Comparison of ENCODE assay signal across 8 cellular contexts in the genomic region with DNA sequence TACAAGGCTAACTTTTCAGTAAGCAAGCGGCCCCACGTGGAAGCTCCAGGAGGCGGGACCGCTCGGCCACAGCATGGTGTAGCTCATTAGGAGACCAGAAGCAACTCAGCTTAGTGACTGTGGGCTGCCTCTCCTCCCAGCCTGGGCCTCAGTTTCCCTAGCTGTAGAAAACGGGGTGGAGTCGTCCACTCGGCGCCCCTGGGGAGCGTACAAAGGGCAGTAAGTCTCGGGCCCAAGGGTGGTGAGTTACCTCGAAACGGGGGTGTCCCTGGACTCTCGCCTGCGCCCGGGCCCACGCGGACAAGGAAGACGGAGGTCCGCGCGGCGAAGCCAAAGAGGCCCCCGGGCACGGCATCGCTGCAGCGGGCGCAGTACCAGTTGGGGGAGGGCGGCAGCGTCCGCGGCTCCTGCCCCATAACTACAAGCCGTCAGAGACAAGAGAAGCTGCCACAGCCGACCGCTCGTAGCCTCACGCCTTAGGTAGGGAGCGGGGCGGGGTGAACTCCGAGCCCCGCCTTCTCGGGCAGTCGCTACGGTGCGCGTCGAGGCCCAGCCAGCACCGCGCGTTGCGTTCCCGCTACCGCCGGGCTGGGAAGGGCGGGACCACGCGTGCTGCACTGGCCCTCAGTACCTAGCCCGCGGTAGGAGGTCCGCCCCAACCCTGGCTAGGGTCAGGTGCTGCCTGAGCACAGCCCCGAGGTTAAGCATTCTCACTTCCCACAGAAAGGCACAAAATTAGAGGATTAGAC. TPM values are rescaled to one million over a fixed set of nuclear protein-coding genes. Genes with fewer than 3 reads are reported as not detected.
DNase-seq lines count a peak whose midpoint lies in the region; ATAC-seq, FAIRE-seq and TF ChIP-seq lines count a peak whose summit lies in the region.

A gene with protein sequence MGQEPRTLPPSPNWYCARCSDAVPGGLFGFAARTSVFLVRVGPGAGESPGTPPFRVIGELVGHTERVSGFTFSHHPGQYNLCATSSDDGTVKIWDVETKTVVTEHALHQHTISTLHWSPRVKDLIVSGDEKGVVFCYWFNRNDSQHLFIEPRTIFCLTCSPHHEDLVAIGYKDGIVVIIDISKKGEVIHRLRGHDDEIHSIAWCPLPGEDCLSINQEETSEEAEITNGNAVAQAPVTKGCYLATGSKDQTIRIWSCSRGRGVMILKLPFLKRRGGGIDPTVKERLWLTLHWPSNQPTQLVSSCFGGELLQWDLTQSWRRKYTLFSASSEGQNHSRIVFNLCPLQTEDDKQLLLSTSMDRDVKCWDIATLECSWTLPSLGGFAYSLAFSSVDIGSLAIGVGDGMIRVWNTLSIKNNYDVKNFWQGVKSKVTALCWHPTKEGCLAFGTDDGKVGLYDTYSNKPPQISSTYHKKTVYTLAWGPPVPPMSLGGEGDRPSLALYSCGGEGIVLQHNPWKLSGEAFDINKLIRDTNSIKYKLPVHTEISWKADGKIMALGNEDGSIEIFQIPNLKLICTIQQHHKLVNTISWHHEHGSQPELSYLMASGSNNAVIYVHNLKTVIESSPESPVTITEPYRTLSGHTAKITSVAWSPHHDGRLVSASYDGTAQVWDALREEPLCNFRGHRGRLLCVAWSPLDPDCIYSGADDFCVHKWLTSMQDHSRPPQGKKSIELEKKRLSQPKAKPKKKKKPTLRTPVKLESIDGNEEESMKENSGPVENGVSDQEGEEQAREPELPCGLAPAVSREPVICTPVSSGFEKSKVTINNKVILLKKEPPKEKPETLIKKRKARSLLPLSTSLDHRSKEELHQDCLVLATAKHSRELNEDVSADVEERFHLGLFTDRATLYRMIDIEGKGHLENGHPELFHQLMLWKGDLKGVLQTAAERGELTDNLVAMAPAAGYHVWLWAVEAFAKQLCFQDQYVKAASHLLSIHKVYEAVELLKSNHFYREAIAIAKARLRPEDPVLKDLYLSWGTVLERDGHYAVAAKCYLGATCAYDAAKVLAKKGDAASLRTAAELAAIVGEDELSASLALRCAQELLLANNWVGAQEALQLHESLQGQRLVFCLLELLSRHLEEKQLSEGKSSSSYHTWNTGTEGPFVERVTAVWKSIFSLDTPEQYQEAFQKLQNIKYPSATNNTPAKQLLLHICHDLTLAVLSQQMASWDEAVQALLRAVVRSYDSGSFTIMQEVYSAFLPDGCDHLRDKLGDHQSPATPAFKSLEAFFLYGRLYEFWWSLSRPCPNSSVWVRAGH (N-terminal part only) (minus strand): TSS at position 494 of the 749 bp plus-strand sequence. CDS start 78 bp downstream, at position 416.

- ATAC-seq in HG02678 (IDR thresholded peaks at IDR 0.05; ENCODE audit: unreplicated experiment), result peak; percentile 85
- peak; percentile 95 for ATAC-seq in left ventricle myocardium superior
- peak; percentile 94 to 96 (median 94) for ATAC-seq in psoas muscle

- no peaks in the 10 kb centered on the region for H3K27me3 ChIP-seq in psoas muscle (ENCODE audit: insufficient read depth in 3 of 3, low read length in 2 of 3)

- peaks cover 30% of the 10 kb centered on the region for H3K4me1 Mint-ChIP-seq in T-helper 1 cell treated with Interleukin-12 subunit alpha and Interleukin-12 subunit beta and Interleukin-4 antibody, amounts not matched to agents 30 μg/mL and 1 μg/mL, for 36 hours (ENCODE audit: low read depth)

- peak; percentile 81; the same call in 1 of the 2 replicates for TF ChIP-seq POLR2A in GM12892 (IDR thresholded peaks at IDR 0.05; ENCODE audit: low read depth, low read length)

- H3K9me3 ChIP-seq in psoas muscle, result no peaks in the 10 kb centered on the region

- H3K36me3 Mint-ChIP-seq in T-helper 1 cell treated with Interleukin-12 subunit alpha and Interleukin-12 subunit beta and Interleukin-4 antibody, amounts not matched to agents 30 μg/mL and 1 μg/mL, for 36 hours (ENCODE audit: low read depth), result peaks cover 18% of the 10 kb centered on the region

- H3K27ac ChIP-seq in psoas muscle (peak within 1 kb of the TSS; percentile 84), urinary bladder (ENCODE audit: low read depth) (no peak within 1 kb of the TSS)

- H3K4me1 ChIP-seq in psoas muscle, result peaks cover 27% of the 10 kb centered on the region
- no peaks in the 10 kb centered on the region for H3K4me1 ChIP-seq in urinary bladder (ENCODE audit: insufficient read depth)

- FAIRE-seq in GM12892 (lab: Jason Lieb, UNC), result peak; percentile 82

- no peaks in the 10 kb centered on the region for H3K9me3 Mint-ChIP-seq in T-helper 1 cell treated with Interleukin-12 subunit alpha and Interleukin-12 subunit beta and Interleukin-4 antibody, amounts not matched to agents 30 μg/mL and 1 μg/mL, for 36 hours

- intact Hi-C loops in left ventricle myocardium superior (cut with micrococcal nuclease), result no loop called here
- intact Hi-C loops in psoas muscle (cut with DNase I), result loop anchor here in 1 of 2 donors (5.0 kb wide), 1 partner anchor 181 kb away; a partner anchor contains a TSS

- 0% methylated on average over 59 to 61 of the region's 61 CpGs for WGBS in psoas muscle, 3 donors
- under 1% methylated on average over 61 of the region's 61 CpGs for WGBS in urinary bladder

- H3K27me3 Mint-ChIP-seq in T-helper 1 cell treated with Interleukin-12 subunit alpha and Interleukin-12 subunit beta and Interleukin-4 antibody, amounts not matched to agents 30 μg/mL and 1 μg/mL, for 36 hours (ENCODE audit: low read depth), result no peaks in the 10 kb centered on the region

- H3K36me3 ChIP-seq in psoas muscle (ENCODE audit: insufficient read depth in 1 of 2, low read depth in 1 of 2) (peaks cover 4 to 23% of the 10 kb centered on the region in 2 donors), urinary bladder (ENCODE audit: insufficient read depth) (no peaks in the 10 kb centered on the region)

- H3K4me3 ChIP-seq in psoas muscle, result peak within 1 kb of the TSS; percentile 94
- peak within 1 kb of the TSS; percentile 71 for H3K4me3 ChIP-seq in urinary bladder (ENCODE audit: low read depth, low read length)

- DNase-seq in GM12892 (ENCODE audit: insufficient read length), result peak; percentile 81
- DNase-seq in NCI-H128 (lab: John Stamatoyannopoulos, UW; ENCODE audit: unreplicated experiment), result peak; percentile 29
- DNase-seq in amygdala (lab: John Stamatoyannopoulos, UW), result peak in 55 of 56 donors; percentile 21 to 84 (median 70)
- peak; percentile 92 for DNase-seq in left ventricle myocardium superior
- peak; percentile 86 to 93 for DNase-seq in psoas muscle

- TF ChIP-seq CTCF in psoas muscle (IDR thresholded peaks at IDR 0.05), result no peak

- H3K4me3 Mint-ChIP-seq in T-helper 1 cell treated with Interleukin-12 subunit alpha and Interleukin-12 subunit beta and Interleukin-4 antibody, amounts not matched to agents 30 μg/mL and 1 μg/mL, for 36 hours, result peak within 1 kb of the TSS; percentile 91

- H3K27ac Mint-ChIP-seq in T-helper 1 cell treated with Interleukin-12 subunit alpha and Interleukin-12 subunit beta and Interleukin-4 antibody, amounts not matched to agents 30 μg/mL and 1 μg/mL, for 36 hours, result peak within 1 kb of the TSS; percentile 85

RNA-seq across cellular contexts. Expression of the gene that starts here (rescaled TPM):
- 12.3 TPM for polyA plus RNA-seq in GM12892 (2012; ENCODE audit: missing spikeins)
- total RNA-seq in left ventricle myocardium superior, result 14.9 TPM
- 10 to 100 TPM; 16.7 to 23.1 (median 22.5) TPM for total RNA-seq in psoas muscle
- polyA plus RNA-seq in psoas muscle, result 10 to 100 TPM in 1 of 3 donors, 1 to 10 TPM in 2; 6.6 to 15.7 (median 8.8) TPM
- total RNA-seq in urinary bladder, result 18.0 TPM
- polyA plus RNA-seq in urinary bladder, result 9.3 TPM

Comparison
In these comparisons a context has a peak if more than half of its experiments do, and no peak if none do; other contexts are left out.
1. DNase-seq: peak in every context shown above with its lines; median percentile 92 in left ventricle myocardium superior; 90 in psoas muscle; 81 in GM12892; 70 in amygdala; 29 in NCI-H128.